In the genomic region with DNA sequence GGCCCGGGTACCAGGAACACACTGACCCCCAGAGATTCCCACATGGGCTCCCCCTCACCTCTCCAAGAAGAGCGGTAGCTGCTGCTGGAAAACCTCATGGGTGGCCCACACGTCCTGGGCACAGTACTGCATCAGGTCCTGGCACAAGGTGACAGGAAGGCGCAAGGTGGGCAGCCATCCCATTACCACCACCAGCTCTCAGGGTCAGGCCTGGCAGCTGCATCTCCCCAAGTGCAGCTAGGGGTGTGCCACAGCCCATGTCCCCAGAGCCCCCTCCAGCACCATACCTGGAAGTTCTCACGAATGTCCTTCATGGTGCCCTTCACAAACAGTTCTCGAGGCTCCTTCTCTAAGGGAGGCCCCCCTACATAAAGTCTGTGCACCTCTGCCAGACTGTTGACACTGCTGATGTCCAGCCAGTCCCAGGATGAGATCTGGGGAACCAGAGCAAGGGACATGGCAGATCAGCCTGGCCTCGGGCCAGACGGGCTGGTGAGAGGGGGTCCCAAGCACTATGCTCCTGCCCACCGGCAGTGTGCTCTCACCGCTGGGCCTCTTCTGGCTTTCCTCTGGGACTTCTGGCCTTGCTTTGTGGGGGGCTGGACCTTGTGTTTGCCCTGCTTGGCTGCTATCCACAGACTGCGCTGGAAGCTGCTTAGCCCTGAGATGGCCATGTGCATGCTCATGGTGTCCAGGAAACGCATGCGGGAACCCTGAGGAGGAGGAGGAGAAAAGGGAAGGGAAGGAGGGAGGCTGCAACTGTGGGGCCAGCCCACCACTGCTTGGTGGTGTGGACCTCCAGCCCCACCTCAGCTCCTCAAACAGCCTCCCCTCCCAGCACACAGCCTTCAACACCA, we compare ENCODE assay signal across 22 cellular contexts. TPM values are rescaled to one million over a fixed set of nuclear protein-coding genes. Genes with fewer than 3 reads are reported as not detected.
A peak's percentile ranks its signal among the peaks of the same experiment; 100 is the strongest.
DNase-seq lines count a peak whose midpoint lies in the region; ATAC-seq and TF ChIP-seq lines count a peak whose summit lies in the region.
"Had no signal": no experiment of that assay in that cellular context is flagged by ENCODE, and none has a peak within 500 bp of the region (broad histone marks: within the 10 kb centered on the region; RNA-seq: fewer than 3 reads in every experiment).

No MANE protein-coding gene starts in this region.

- H3K9ac ChIP-seq in neuronal stem cell (ENCODE audit: low read depth, low read length, poor library complexity): peak overlapping the region; percentile 44

- CTCF ChIA-PET in activated naive CD4-positive, alpha-beta T cell treated with anti-CD3 and anti-CD28 coated beads for 36 hours (lab: Charles Lee): interaction anchor here (0.9 to 3.1 kb wide), 2 partner anchors 84 to 122 kb away, joined by 4 to 12 read pairs; no protein-coding TSS in a partner anchor

- no peaks in the 10 kb centered on the region for H3K9me3 Mint-ChIP-seq in activated naive CD4-positive, alpha-beta T cell treated with anti-CD3 and anti-CD28 coated beads for 36 hours
- H3K9me3 Mint-ChIP-seq: memory B cell, WTC11 had no signal

- WGBS in adrenal gland, 4 donors: 62 to 71% (median 68%) methylated on average over 6 to 13 of the region's 13 CpGs
- WGBS in neuronal stem cell (ENCODE audit: extremely low coverage in 2 of 2, insufficient read length in 2 of 2, insufficient replicate concordance in 1 of 2), 2 donors: no CpG with 5 or more reads among the region's 13 CpGs

- no peak overlapping the region for H2AK5ac ChIP-seq in neuronal stem cell (ENCODE audit: low read depth, low read length)

- in situ Hi-C loops in G401 (cut with HindIII; ENCODE audit: low sequenced_read_pairs): no loop called here

- no peak overlapping the region for H2BK5ac ChIP-seq in neuronal stem cell (ENCODE audit: low read length)

- no peak for TF ChIP-seq POLR2A in adrenal gland (IDR thresholded peaks at IDR 0.05)

- no peak for TF ChIP-seq CTCF in adrenal gland (IDR thresholded peaks at IDR 0.05)

- peaks cover 46% of the 10 kb centered on the region for H3K4me1 Mint-ChIP-seq in activated naive CD4-positive, alpha-beta T cell treated with anti-CD3 and anti-CD28 coated beads for 36 hours (ENCODE audit: low read depth)

- no peak overlapping the region for H3K4me3 Mint-ChIP-seq in activated naive CD4-positive, alpha-beta T cell treated with anti-CD3 and anti-CD28 coated beads for 36 hours
- H3K4me3 Mint-ChIP-seq: CD14-positive monocyte, memory B cell, WTC11 had no signal

- no peak overlapping the region for H4K91ac ChIP-seq in neuronal stem cell (ENCODE audit: low read depth, low read length, poor library complexity)

- H3K36me3 Mint-ChIP-seq in activated naive CD4-positive, alpha-beta T cell treated with anti-CD3 and anti-CD28 coated beads for 36 hours (ENCODE audit: low read depth): peaks cover 62% of the 10 kb centered on the region

- no peaks in the 10 kb centered on the region for H3K27me3 Mint-ChIP-seq in activated naive CD4-positive, alpha-beta T cell treated with anti-CD3 and anti-CD28 coated beads for 36 hours (ENCODE audit: low read depth)
- H3K27me3 Mint-ChIP-seq: memory B cell had no signal

- DNase-seq in activated naive CD4-positive, alpha-beta T cell treated with anti-CD3 and anti-CD28 coated beads for 36 hours: no peak
- DNase-seq in activated naive CD4-positive, alpha-beta T cell (lab: John Stamatoyannopoulos, UW): no peak
- DNase-seq in G401 (ENCODE audit: low spot score): peak; percentile 33
- peak in 4 of 7 donors; percentile 37 to 51 (median 48) for DNase-seq in adrenal gland
- DNase-seq in neuronal stem cell (ENCODE audit: low spot score): no peak
- DNase-seq in DMS53 (lab: John Stamatoyannopoulos, UW): no peak
- DNase-seq in NCI-H2107 (lab: John Stamatoyannopoulos, UW): no peak
- DNase-seq: foreskin fibroblast; HCEC 1CT; kidney; MG63; NCI-H1436 treated with DMSO at 0.1 percent for 48 hours; NCI-H748 treated with DMSO at 0.1 percent for 48 hours; psoas muscle; SHP77; small intestine; stimulated activated CD4-positive, alpha-beta T cell treated with anti-CD3 and anti-CD28 coated beads, Interleukin-2, amount 100 ng/mL, for 48 hours had no signal

- H4K8ac ChIP-seq in neuronal stem cell (ENCODE audit: low read depth, low read length): no peak overlapping the region

- ATAC-seq in HG03571 (IDR thresholded peaks at IDR 0.05; ENCODE audit: unreplicated experiment): no peak
- ATAC-seq: psoas muscle, WTC11 had no signal

- H3K36me3 ChIP-seq in adrenal gland (replicated peaks in 1 of 2) (peaks cover 0 to 97% of the 10 kb centered on the region in 2 donors), neuronal stem cell (replicated peaks in 1 of 2; ENCODE audit: control insufficient read depth in 2 of 2, insufficient read depth in 2 of 2, low read length in 2 of 2) (peaks cover 79 to 98% of the 10 kb centered on the region in 2 donors)

- H2BK15ac ChIP-seq in neuronal stem cell (ENCODE audit: low read length): no peak overlapping the region

- no peak overlapping the region for H3K4me2 ChIP-seq in neuronal stem cell (ENCODE audit: insufficient read depth, low read length, poor library complexity, severe bottlenecking)

- H3K4me1 ChIP-seq in adrenal gland (replicated peaks in 1 of 2): peaks cover 4 to 44% of the 10 kb centered on the region in 2 donors
- H3K4me1 ChIP-seq in neuronal stem cell (ENCODE audit: control insufficient read depth in 2 of 2, insufficient read depth in 1 of 2, low read depth in 1 of 2, low read length in 2 of 2): peaks cover 1 to 4% of the 10 kb centered on the region in 2 donors

- no peak overlapping the region for H3K4me3 ChIP-seq in adrenal gland
- H3K4me3 ChIP-seq in neuronal stem cell (ENCODE audit: low read length in 2 of 2): no peak overlapping the region
- H3K4me3 ChIP-seq: MG63, psoas muscle, vagina had no signal

- no peak overlapping the region for H2BK12ac ChIP-seq in neuronal stem cell (ENCODE audit: low read length)

- intact Hi-C loops in activated naive CD4-positive, alpha-beta T cell treated with anti-CD3 and anti-CD28 coated beads for 36 hours (cut with micrococcal nuclease): no loop called here
- intact Hi-C loops in adrenal gland (cut with DNase I): no loop called here

- H2AFZ ChIP-seq in neuronal stem cell (ENCODE audit: low read length): no peak overlapping the region

- no peak overlapping the region for H2BK120ac ChIP-seq in neuronal stem cell (ENCODE audit: low read depth, low read length)

- H3K18ac ChIP-seq in neuronal stem cell (ENCODE audit: low read length): no peak overlapping the region

- H3K23ac ChIP-seq in neuronal stem cell (ENCODE audit: low read depth, low read length, poor library complexity): peak overlapping the region; percentile 3

- H3K4ac ChIP-seq in neuronal stem cell (ENCODE audit: low read length): no peak overlapping the region

- H3K27ac ChIP-seq in adrenal gland (no peak overlapping the region), neuronal stem cell (replicated peaks; ENCODE audit: low read length) (no peak overlapping the region)
- H3K27ac ChIP-seq: psoas muscle, vagina had no signal

- H3K27ac Mint-ChIP-seq in activated naive CD4-positive, alpha-beta T cell treated with anti-CD3 and anti-CD28 coated beads for 36 hours: peak overlapping the region; percentile 80
- H3K27ac Mint-ChIP-seq: memory B cell, WTC11 had no signal

- no peaks in the 10 kb centered on the region for H3K27me3 ChIP-seq in adrenal gland
- peaks cover 0 to 2% (median 0%) of the 10 kb centered on the region in 3 experiments for H3K27me3 ChIP-seq in neuronal stem cell (ENCODE audit: control insufficient read depth in 3 of 3, insufficient read depth in 3 of 3, low read depth in 1 of 3, low read length in 3 of 3)
- H3K27me3 ChIP-seq: MG63, vagina had no signal

- H3K79me1 ChIP-seq in neuronal stem cell (ENCODE audit: low read depth, low read length): peaks cover 20% of the 10 kb centered on the region

- no peaks in the 10 kb centered on the region for H3K9me3 ChIP-seq in adrenal gland (replicated peaks in 1 of 3)
- no peaks in the 10 kb centered on the region for H3K9me3 ChIP-seq in neuronal stem cell (replicated peaks in 1 of 2; ENCODE audit: control insufficient read depth in 2 of 2, insufficient read depth in 1 of 2, low read depth in 1 of 2, low read length in 2 of 2)
- H3K9me3 ChIP-seq: MG63, psoas muscle, vagina had no signal

- no peak overlapping the region for H3K14ac ChIP-seq in neuronal stem cell (ENCODE audit: low read length)

RNA-seq across cellular contexts. Expression of a gene that starts 6.0 kb away (rescaled TPM):
- total RNA-seq in activated naive CD4-positive, alpha-beta T cell treated with anti-CD3 and anti-CD28 coated beads for 36 hours: 10 to 100 TPM; 93.0 to 96.5 TPM
- total RNA-seq in G401 (2014; rRNA removed; shearing (Covaris generic)): 93.8 and 95.5 TPM in 2 replicates
- total RNA-seq in adrenal gland: 100 to 1,000 TPM in 1 of 8 donors, 10 to 100 TPM in 7; 42.9 to 127 (median 54.0) TPM
- 10 to 100 TPM; 25.0 to 76.3 (median 51.3) TPM for polyA plus RNA-seq in adrenal gland
- polyA plus RNA-seq in neuronal stem cell (2013, experiment 1 of 2): 21.3 TPM
- polyA plus RNA-seq in neuronal stem cell (2013, experiment 2 of 2): 21.7 TPM

Comparison
In these comparisons a context has a peak if more than half of its experiments do, and no peak if none do; other contexts are left out.
1. DNase-seq: peak in G401 (single experiment) and adrenal gland (4 of 7); none in activated naive CD4-positive, alpha-beta T cell treated with anti-CD3 and anti-CD28 coated beads for 36 hours (single experiment), activated naive CD4-positive, alpha-beta T cell (0 of 4), neuronal stem cell (single experiment), DMS53 (single experiment) and NCI-H2107 (single experiment).